In the genomic region with DNA sequence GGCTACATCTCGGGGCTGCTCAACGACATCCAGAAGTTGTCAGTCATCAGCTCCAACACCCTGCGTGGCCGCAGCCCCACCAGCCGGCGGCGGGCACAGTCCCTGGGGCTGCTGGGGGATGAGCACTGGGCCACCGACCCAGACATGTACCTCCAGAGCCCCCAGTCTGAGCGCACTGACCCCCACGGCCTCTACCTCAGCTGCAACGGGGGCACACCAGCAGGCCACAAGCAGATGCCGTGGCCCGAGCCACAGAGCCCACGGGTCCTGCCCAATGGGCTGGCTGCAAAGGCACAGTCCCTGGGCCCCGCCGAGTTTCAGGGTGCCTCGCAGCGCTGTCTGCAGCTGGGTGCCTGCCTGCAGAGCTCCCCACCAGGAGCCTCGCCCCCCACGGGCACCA, we compare ENCODE assay signal across 15 cellular contexts. TPM values are rescaled to one million over a fixed set of nuclear protein-coding genes. Genes with fewer than 3 reads are reported as not detected.
A peak's percentile ranks its signal among the peaks of the same experiment; 100 is the strongest.
DNase-seq lines count a peak whose midpoint lies in the region; ATAC-seq, FAIRE-seq and TF ChIP-seq lines count a peak whose summit lies in the region.
"Had no signal": no experiment of that assay in that cellular context is flagged by ENCODE, and none has a peak within 500 bp of the region (broad histone marks: within the 10 kb centered on the region; RNA-seq: fewer than 3 reads in every experiment).

No MANE protein-coding gene starts in this region.

- BruUV-seq in IMR-90 (replicated peaks; lab: Mats Ljungman, UMichigan): no TSS peak

- H3K4me3 Mint-ChIP-seq in stimulated activated memory B cell treated with anti-CD40 and anti-IgM and Interleukin-4, amounts not matched to agents 10 μg/mL and 1 μg/mL and 100 μg/mL, for 72 hours: no peak overlapping the region
- H3K4me3 Mint-ChIP-seq: CD4-positive, CD25-positive, alpha-beta regulatory T cell had no signal

- peaks cover 12% of the 10 kb centered on the region for H3K9me1 ChIP-seq in IMR-90 (ENCODE audit: insufficient read depth, low read length)

- no peak overlapping the region; a peak in 1 of 4 replicates for H4K8ac ChIP-seq in IMR-90 (ENCODE audit: low read depth in 2 of 2, low read length in 2 of 2)

- intact Hi-C loops in IMR-90 (cut with micrococcal nuclease): no loop called here
- intact Hi-C loops in kidney (cut with DNase I): no loop called here
- intact Hi-C loops in esophagus muscularis mucosa (cut with DNase I): no loop called here

- no peak overlapping the region; the same call in 1 of the 2 replicates for H3K4ac ChIP-seq in IMR-90 (ENCODE audit: low read depth, low read length)

- no peak for TF ChIP-seq EP300 in esophagus muscularis mucosa (IDR thresholded peaks at IDR 0.05)

- H4K91ac ChIP-seq in IMR-90 (ENCODE audit: insufficient read depth, low read depth, low read length): peak overlapping the region; percentile 75; the same call in 1 of the 2 replicates

- WGBS in IMR-90 (ENCODE audit: extremely low coverage in 2 of 2, insufficient read length in 1 of 2), 2 experiments: 98% methylated on average over 7 of the region's 20 CpGs; no CpG with 5 or more reads in 1 of the 2 experiments
- WGBS in esophagus muscularis mucosa: 40% methylated on average over 2 of the region's 20 CpGs

- no peaks in the 10 kb centered on the region for H3K27me3 Mint-ChIP-seq in stimulated activated memory B cell treated with anti-CD40 and anti-IgM and Interleukin-4, amounts not matched to agents 10 μg/mL and 1 μg/mL and 100 μg/mL, for 72 hours

- no peak overlapping the region for H3K18ac ChIP-seq in IMR-90 (ENCODE audit: low read depth, low read length)

- peak overlapping the region; percentile 76 for H2BK120ac ChIP-seq in IMR-90 (ENCODE audit: low read depth, low read length)

- H2BK5ac ChIP-seq in IMR-90 (ENCODE audit: low read depth, low read length, poor library complexity, severe bottlenecking): peak overlapping the region; percentile 50

- H3K9me3 Mint-ChIP-seq in stimulated activated memory B cell treated with anti-CD40 and anti-IgM and Interleukin-4, amounts not matched to agents 10 μg/mL and 1 μg/mL and 100 μg/mL, for 72 hours: no peaks in the 10 kb centered on the region
- H3K9me3 Mint-ChIP-seq: CD4-positive, CD25-positive, alpha-beta regulatory T cell had no signal

- ATAC-seq in IMR-90 (ENCODE audit: low read depth) (no peak), RWPE2 (ENCODE audit: low read depth) (no peak), HG02852 (IDR thresholded peaks at IDR 0.05; ENCODE audit: unreplicated experiment) (no peak)
- ATAC-seq in stimulated activated memory B cell treated with anti-CD40 and anti-IgM and Interleukin-4, amounts not matched to agents 10 μg/mL and 1 μg/mL and 100 μg/mL, for 72 hours: no peak

- TF ChIP-seq CTCF in IMR-90 (conservative IDR thresholded peaks at IDR 0.05; ENCODE audit: low read depth, low read length) (no peak), RWPE2 (IDR thresholded peaks at IDR 0.05; ENCODE audit: poor library complexity, severe bottlenecking) (no peak), kidney (IDR thresholded peaks at IDR 0.05; ENCODE audit: borderline replicate concordance, extremely low read depth, insufficient read depth) (no peak), esophagus muscularis mucosa (IDR thresholded peaks at IDR 0.05) (no peak)

- H3K36me3 Mint-ChIP-seq in stimulated activated memory B cell treated with anti-CD40 and anti-IgM and Interleukin-4, amounts not matched to agents 10 μg/mL and 1 μg/mL and 100 μg/mL, for 72 hours: no peaks in the 10 kb centered on the region
- H3K36me3 Mint-ChIP-seq: CD4-positive, CD25-positive, alpha-beta regulatory T cell had no signal

- H2BK20ac ChIP-seq in IMR-90 (ENCODE audit: low read depth, low read length): peak overlapping the region; percentile 85

- H4K20me1 ChIP-seq in IMR-90 (ENCODE audit: insufficient read depth, low read length): no peaks in the 10 kb centered on the region
- H4K20me1 ChIP-seq: BLaER1 treated with 17β-estradiol and CSF1 and Interleukin-3, amounts not matched to agents 10 nM and 100 nM had no signal

- no peaks in the 10 kb centered on the region for H3K27me3 ChIP-seq in IMR-90 (ENCODE audit: control insufficient read depth, insufficient read depth, low read length)
- no peaks in the 10 kb centered on the region for H3K27me3 ChIP-seq in RWPE2 (ENCODE audit: insufficient read depth, poor library complexity, severe bottlenecking)
- H3K27me3 ChIP-seq in esophagus muscularis mucosa: no peaks in the 10 kb centered on the region
- H3K27me3 ChIP-seq: BLaER1 treated with 17β-estradiol and CSF1 and Interleukin-3, amounts not matched to agents 10 nM and 100 nM had no signal

- CTCF ChIA-PET in IMR-90 (lab: Yijun Ruan, JAX): interaction anchor here (1.6 kb wide), 1 partner anchor 48 kb away, joined by 5 read pairs; no protein-coding TSS in a partner anchor

- no peak overlapping the region for H3K14ac ChIP-seq in IMR-90 (replicated peaks; ENCODE audit: low read depth, low read length)

- H2AK9ac ChIP-seq in IMR-90 (replicated peaks; ENCODE audit: low read depth, low read length, poor library complexity): peak overlapping the region; percentile 61

- H2AK5ac ChIP-seq in IMR-90 (ENCODE audit: low read depth, low read length): peak overlapping the region; percentile 85; the same call in 1 of the 2 replicates

- no peak for DNase-seq in IMR-90
- no peak for DNase-seq in RWPE2 (ENCODE audit: low spot score)
- peak; percentile 54 for DNase-seq in kidney
- DNase-seq in SHP77 (lab: John Stamatoyannopoulos, UW): no peak
- no peak for DNase-seq in esophagus muscularis mucosa (ENCODE audit: extremely low spot score)
- DNase-seq: ACHN; CD4-positive, CD25-positive, alpha-beta regulatory T cell; DMS 273 treated with DMSO at 0.1 percent for 48 hours had no signal

- TF ChIP-seq RAD21 in IMR-90 (IDR thresholded peaks at IDR 0.05; ENCODE audit: low read length): no peak

- no peak overlapping the region for H3K4me3 ChIP-seq in IMR-90 (ENCODE audit: insufficient read depth, low read depth, low read length)
- no peak overlapping the region for H3K4me3 ChIP-seq in RWPE2 (ENCODE audit: severe bottlenecking)
- no peak overlapping the region for H3K4me3 ChIP-seq in kidney (ENCODE audit: low read length in 2 of 2)
- no peak overlapping the region for H3K4me3 ChIP-seq in esophagus muscularis mucosa
- H3K4me3 ChIP-seq: BLaER1 treated with 17β-estradiol and CSF1 and Interleukin-3, amounts not matched to agents 10 nM and 100 nM had no signal

- H2BK15ac ChIP-seq in IMR-90 (ENCODE audit: low read depth, low read length): 0 out of 3 replicates have a peak overlapping the region, but pooled peaks have one; percentile 47

- POLR2A ChIA-PET in IMR-90 (lab: Charles Lee; ENCODE audit: unreplicated experiment): no interaction called here

- dilution Hi-C loops in IMR-90 (cut with HindIII; ENCODE audit: low sequenced_read_pairs, unreplicated experiment): no loop called here

- no peak overlapping the region for H3K9ac ChIP-seq in IMR-90 (ENCODE audit: low read depth, low read length)
- H3K9ac ChIP-seq in kidney (ENCODE audit: low read length in 2 of 2): no peak overlapping the region
- H3K9ac ChIP-seq: BLaER1 treated with 17β-estradiol and CSF1 and Interleukin-3, amounts not matched to agents 10 nM and 100 nM had no signal

- no peak for TF ChIP-seq POLR2A in IMR-90 (IDR thresholded peaks at IDR 0.05; ENCODE audit: low read depth, low read length)
- no peak for TF ChIP-seq POLR2A in esophagus muscularis mucosa (IDR thresholded peaks at IDR 0.05; ENCODE audit: low read depth)

- H3K36me3 ChIP-seq in IMR-90 (ENCODE audit: control insufficient read depth, insufficient read depth, low read length) (no peaks in the 10 kb centered on the region), RWPE2 (ENCODE audit: low read depth) (peaks cover 9% of the 10 kb centered on the region; the same call in 1 of the 2 replicates), kidney (ENCODE audit: control insufficient read depth in 1 of 2, insufficient read depth in 2 of 2, low read length in 2 of 2) (no peaks in the 10 kb centered on the region), esophagus muscularis mucosa (no peaks in the 10 kb centered on the region)
- H3K36me3 ChIP-seq: BLaER1 treated with 17β-estradiol and CSF1 and Interleukin-3, amounts not matched to agents 10 nM and 100 nM had no signal

- H3K56ac ChIP-seq in IMR-90 (ENCODE audit: extremely low read depth, insufficient read depth, low read length): no peak overlapping the region

- H3K27ac ChIP-seq in IMR-90 (ENCODE audit: insufficient read depth, low read length): no peak overlapping the region
- peak overlapping the region; percentile 59 for H3K27ac ChIP-seq in RWPE2 (ENCODE audit: poor library complexity, severe bottlenecking)
- H3K27ac ChIP-seq in kidney (ENCODE audit: low read depth in 2 of 2, low read length in 2 of 2): no peak overlapping the region
- H3K27ac ChIP-seq in temporal lobe (ENCODE audit: low read depth, low read length): peak overlapping the region; percentile 5
- H3K27ac ChIP-seq in esophagus muscularis mucosa (replicated peaks in 1 of 4): peak overlapping the region in 1 of 4 donors; percentile 0
- H3K27ac ChIP-seq: BLaER1 treated with 17β-estradiol and CSF1 and Interleukin-3, amounts not matched to agents 10 nM and 100 nM had no signal

- H2AFZ ChIP-seq in IMR-90 (replicated peaks; ENCODE audit: low read length, poor library complexity): peak overlapping the region; percentile 99

- no peak overlapping the region for H3K23ac ChIP-seq in IMR-90 (ENCODE audit: low read depth, low read length)

- no peak overlapping the region for H3K4me2 ChIP-seq in IMR-90 (ENCODE audit: low read depth, low read length)

- no peaks in the 10 kb centered on the region for H3K4me1 Mint-ChIP-seq in stimulated activated memory B cell treated with anti-CD40 and anti-IgM and Interleukin-4, amounts not matched to agents 10 μg/mL and 1 μg/mL and 100 μg/mL, for 72 hours
- H3K4me1 Mint-ChIP-seq: CD4-positive, CD25-positive, alpha-beta regulatory T cell had no signal

- no peak overlapping the region for H3K27ac Mint-ChIP-seq in stimulated activated memory B cell treated with anti-CD40 and anti-IgM and Interleukin-4, amounts not matched to agents 10 μg/mL and 1 μg/mL and 100 μg/mL, for 72 hours
- H3K27ac Mint-ChIP-seq: CD4-positive, CD25-positive, alpha-beta regulatory T cell had no signal

- H3K4me1 ChIP-seq in IMR-90 (ENCODE audit: control insufficient read depth, insufficient read depth, low read length) (peaks cover 15% of the 10 kb centered on the region), RWPE2 (ENCODE audit: insufficient read depth, poor library complexity, severe bottlenecking) (peaks cover 8% of the 10 kb centered on the region), kidney (ENCODE audit: control insufficient read depth in 1 of 2, insufficient read depth in 1 of 2, low read depth in 1 of 2, low read length in 2 of 2) (no peaks in the 10 kb centered on the region), esophagus muscularis mucosa (peaks cover 0 to 30% (median 0%) of the 10 kb centered on the region in 4 donors)

- no peak for FAIRE-seq in kidney (lab: Jason Lieb, UNC)
- FAIRE-seq: H54 had no signal

- no peaks in the 10 kb centered on the region for H3K79me1 ChIP-seq in IMR-90 (ENCODE audit: low read depth in 1 of 2, low read length in 2 of 2)

- no peak overlapping the region; the same call in 1 of the 2 replicates for H4K5ac ChIP-seq in IMR-90 (ENCODE audit: low read depth, low read length)

- in situ Hi-C loops in IMR-90 (cut with MboI; ENCODE audit: low sequenced_read_pairs): no loop called here

- no peaks in the 10 kb centered on the region for H3K9me3 ChIP-seq in IMR-90 (ENCODE audit: control insufficient read depth, insufficient read depth, low read length)
- no peaks in the 10 kb centered on the region for H3K9me3 ChIP-seq in RWPE2 (ENCODE audit: severe bottlenecking)
- no peaks in the 10 kb centered on the region for H3K9me3 ChIP-seq in kidney (ENCODE audit: control insufficient read depth in 1 of 2, low read length in 2 of 2)
- no peaks in the 10 kb centered on the region for H3K9me3 ChIP-seq in esophagus muscularis mucosa
- H3K9me3 ChIP-seq: BLaER1 treated with 17β-estradiol and CSF1 and Interleukin-3, amounts not matched to agents 10 nM and 100 nM had no signal

RNA-seq across cellular contexts. Expression of gene ANKRD63, which starts 17.0 kb away (rescaled TPM):
- total RNA-seq in IMR-90 (2012; rRNA removed) (under 0.01 TPM in 1 of 2 replicates, not detected in the other), kidney (not detected), temporal lobe (0.49 TPM), esophagus muscularis mucosa (not detected)
- polyA plus RNA-seq in IMR-90 (2012; rRNA removed) (not detected in 2 replicates), kidney (ENCODE audit: insufficient read depth, low read depth, low replicate concordance) (not detected)
- polyA plus RNA-seq in IMR-90 (2012; cell fraction: cytosol; rRNA removed): not detected in 2 replicates
- polyA plus RNA-seq in IMR-90 (2012; cell fraction: nucleus; rRNA removed; ENCODE audit: low replicate concordance): 0.05 TPM in 1 of 2 replicates, not detected in the other
- total RNA-seq: A172, HT1080 had no signal
- polyA plus RNA-seq: CD4-positive, CD25-positive, alpha-beta regulatory T cell had no signal

RNA-seq across cellular contexts. Expression of gene PAK6, which starts 27.0 kb away (rescaled TPM):
- total RNA-seq in IMR-90 (2012; rRNA removed) (not detected in 2 replicates), kidney (11.9 TPM), temporal lobe (14.3 TPM), esophagus muscularis mucosa (under 1 TPM in 3 of 4 donors, not detected in 1; 0.33 to 0.52 (median 0.45) TPM)
- polyA plus RNA-seq in IMR-90 (2012; rRNA removed) (0.21 TPM in 1 of 2 replicates, not detected in the other), kidney (ENCODE audit: insufficient read depth, low read depth, low replicate concordance) (8.1 TPM)
- polyA plus RNA-seq in IMR-90 (2012; cell fraction: cytosol; rRNA removed): 0.07 TPM in 1 of 2 replicates, not detected in the other
- polyA plus RNA-seq in IMR-90 (2012; cell fraction: nucleus; rRNA removed; ENCODE audit: low replicate concordance): 0.13 and 0.14 TPM in 2 replicates
- total RNA-seq: CD4-positive, CD25-positive, alpha-beta regulatory T cell had no signal
- polyA plus RNA-seq: CD4-positive, CD25-positive, alpha-beta regulatory T cell had no signal

RNA-seq across cellular contexts. Expression of gene PLCB2, which starts 41.9 kb away (rescaled TPM):
- total RNA-seq in IMR-90 (2012; rRNA removed) (0.18 and 0.28 TPM in 2 replicates), kidney (37.2 TPM), temporal lobe (3.0 TPM), esophagus muscularis mucosa (10 to 100 TPM in 1 of 4 donors, 1 to 10 TPM in 3; 5.8 to 13.3 (median 9.7) TPM)
- polyA plus RNA-seq in IMR-90 (2012; rRNA removed) (0.87 and 1.4 TPM in 2 replicates), kidney (ENCODE audit: insufficient read depth, low read depth, low replicate concordance) (4.4 TPM)
- polyA plus RNA-seq in IMR-90 (2012; cell fraction: cytosol; rRNA removed): 0.45 and 0.78 TPM in 2 replicates
- polyA plus RNA-seq in IMR-90 (2012; cell fraction: nucleus; rRNA removed; ENCODE audit: low replicate concordance): 2.8 and 3.8 TPM in 2 replicates
- total RNA-seq: A172 had no signal

RNA-seq across cellular contexts. Expression of gene INAFM2, which starts 57.6 kb away (rescaled TPM):
- 10.4 and 13.1 TPM in 2 replicates for total RNA-seq in IMR-90 (2012; rRNA removed)
- 11.7 and 14.0 TPM in 2 replicates for polyA plus RNA-seq in IMR-90 (2012; rRNA removed)
- polyA plus RNA-seq in IMR-90 (2012; cell fraction: cytosol; rRNA removed): 4.2 and 6.0 TPM in 2 replicates
- polyA plus RNA-seq in IMR-90 (2012; cell fraction: nucleus; rRNA removed; ENCODE audit: low replicate concordance): 6.6 and 18.3 TPM in 2 replicates
- total RNA-seq in kidney: 21.6 TPM
- polyA plus RNA-seq in kidney (ENCODE audit: insufficient read depth, low read depth, low replicate concordance): 14.7 TPM
- total RNA-seq in temporal lobe: 11.3 TPM
- 10 to 100 TPM; 39.0 to 41.3 (median 40.7) TPM for total RNA-seq in esophagus muscularis mucosa

Comparison
In these comparisons a context has a peak if more than half of its experiments do, and no peak if none do; other contexts are left out.
1. H3K27ac ChIP-seq: peak in RWPE2 (single experiment) and temporal lobe (single experiment); none in IMR-90 (single experiment) and kidney (0 of 2).